9 cellular contexts compared by ENCODE assay signal in the genomic region with DNA sequence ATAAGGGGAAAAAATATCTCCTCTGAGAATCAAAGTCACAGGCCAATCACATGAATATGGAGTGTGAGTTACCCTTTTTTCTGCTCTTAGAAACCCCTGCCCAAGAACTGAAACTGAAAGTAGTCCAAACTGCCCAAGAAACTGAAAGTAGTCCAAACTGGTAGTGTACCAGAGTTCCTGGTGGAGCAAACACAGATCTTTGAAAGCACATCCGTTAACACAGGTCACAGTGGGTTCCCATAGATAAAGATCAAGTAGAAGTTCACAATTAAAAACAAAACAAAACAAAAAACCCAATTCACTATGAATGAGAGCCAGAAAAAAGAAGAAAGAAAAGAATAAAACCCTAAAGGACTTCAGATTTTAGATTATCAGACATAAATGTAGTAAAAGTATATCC.
DNase-seq lines count a peak whose midpoint lies in the region; ATAC-seq, FAIRE-seq and TF ChIP-seq lines count a peak whose summit lies in the region.
"Had no signal": no experiment of that assay in that cellular context is flagged by ENCODE, and none has a peak within 500 bp of the region (broad histone marks: within the 10 kb centered on the region; RNA-seq: fewer than 3 reads in every experiment).

No MANE protein-coding gene starts in this region.

- H3K27me3 Mint-ChIP-seq in activated T-cell treated with anti-CD3 and anti-CD28 coated beads, Interleukin-2, amount 50 U/mL, for 4 hours (ENCODE audit: low read depth) = no peaks in the 10 kb centered on the region
- no peaks in the 10 kb centered on the region for H3K27me3 Mint-ChIP-seq in endothelial cell (ENCODE audit: unreplicated experiment)

- H3K4me1 ChIP-seq in HEK293 (ENCODE audit: control insufficient read depth, insufficient read depth, low read length) (no peaks in the 10 kb centered on the region), endocrine pancreas (ENCODE audit: control insufficient read depth, insufficient read depth, low read length) (peaks cover under 1% of the 10 kb centered on the region), pancreas (no peaks in the 10 kb centered on the region)

- no peaks in the 10 kb centered on the region for H3K36me3 ChIP-seq in HEK293 (ENCODE audit: control insufficient read depth in 2 of 2, insufficient read depth in 1 of 2, low read length in 2 of 2)
- no peaks in the 10 kb centered on the region for H3K36me3 ChIP-seq in endocrine pancreas (ENCODE audit: control insufficient read depth, insufficient read depth, low read length)
- H3K36me3 ChIP-seq in pancreas = no peaks in the 10 kb centered on the region

- ATAC-seq in activated T-cell treated with anti-CD3 and anti-CD28 coated beads, Interleukin-2, amount 50 U/mL, for 4 hours = peak; percentile 54 to 62
- ATAC-seq in pancreas = peak in 2 of 4 donors; percentile 75 to 79

- H3K4me3 Mint-ChIP-seq in activated T-cell treated with anti-CD3 and anti-CD28 coated beads, Interleukin-2, amount 50 U/mL, for 4 hours = peak overlapping the region; percentile 48
- no peak overlapping the region for H3K4me3 Mint-ChIP-seq in endothelial cell (ENCODE audit: unreplicated experiment)

- H3K9me3 ChIP-seq in HEK293 (ENCODE audit: control insufficient read depth, insufficient read depth, low read depth, low read length) = no peaks in the 10 kb centered on the region
- H3K9me3 ChIP-seq in endocrine pancreas (ENCODE audit: control insufficient read depth, low read length) = no peaks in the 10 kb centered on the region
- H3K9me3 ChIP-seq in pancreas = no peaks in the 10 kb centered on the region

- no peaks in the 10 kb centered on the region for H3K9me3 Mint-ChIP-seq in activated T-cell treated with anti-CD3 and anti-CD28 coated beads, Interleukin-2, amount 50 U/mL, for 4 hours
- H3K9me3 Mint-ChIP-seq in endothelial cell (ENCODE audit: unreplicated experiment) = no peaks in the 10 kb centered on the region

- intact Hi-C loops in pancreas (cut with DNase I) = no loop called here

- H3K27me3 ChIP-seq in endocrine pancreas (ENCODE audit: control insufficient read depth, insufficient read depth, low read length) (no peaks in the 10 kb centered on the region), pancreas (no peaks in the 10 kb centered on the region)

- no peak overlapping the region for H3K9ac ChIP-seq in endocrine pancreas (ENCODE audit: control insufficient read depth, insufficient read depth, low read length)

- peaks cover 12% of the 10 kb centered on the region for H3K4me1 Mint-ChIP-seq in activated T-cell treated with anti-CD3 and anti-CD28 coated beads, Interleukin-2, amount 50 U/mL, for 4 hours (ENCODE audit: low read depth)
- H3K4me1 Mint-ChIP-seq in endothelial cell (ENCODE audit: unreplicated experiment) = no peaks in the 10 kb centered on the region

- no peak overlapping the region for H3K27ac Mint-ChIP-seq in endothelial cell (ENCODE audit: unreplicated experiment)

- no peak for DNase-seq in activated T-cell treated with anti-CD3 and anti-CD28 coated beads, Interleukin-2, amount 50 U/mL, for 4 hours
- DNase-seq in activated T-cell treated with anti-CD3 and anti-CD28 coated beads, Interleukin-2, amount 50 U/mL, for 1 hour = no peak
- peak; percentile 51 for DNase-seq in NCI-H69 (lab: John Stamatoyannopoulos, UW)
- no peak for DNase-seq in pancreas
- no peak for DNase-seq in NCI-H748 (lab: John Stamatoyannopoulos, UW; ENCODE audit: unreplicated experiment)
- DNase-seq in endothelial cell (ENCODE audit: low spot score) = no peak

- CTCF ChIA-PET in HEK293 (lab: Yijun Ruan, JAX) = no interaction called here

- POLR2A ChIA-PET in HEK293 (lab: Yijun Ruan, JAX) = no interaction called here

- peak; percentile 41 for FAIRE-seq in pancreas (lab: Jason Lieb, UNC)

- H3K27ac ChIP-seq in HEK293 (ENCODE audit: extremely low read depth, low read depth, low read length) (no peak overlapping the region), pancreas (no peak overlapping the region)
- H3K27ac ChIP-seq: epithelial cell of prostate had no signal

- H3K4me3 ChIP-seq in HEK293 (ENCODE audit: low read depth, low read length) (no peak overlapping the region), endocrine pancreas (ENCODE audit: control insufficient read depth, insufficient read depth, low read length) (peak overlapping the region; percentile 50), pancreas (no peak overlapping the region)

- H3K36me3 Mint-ChIP-seq in activated T-cell treated with anti-CD3 and anti-CD28 coated beads, Interleukin-2, amount 50 U/mL, for 4 hours (ENCODE audit: insufficient read depth) = peaks cover 4% of the 10 kb centered on the region
- no peaks in the 10 kb centered on the region for H3K36me3 Mint-ChIP-seq in endothelial cell (ENCODE audit: low read depth, unreplicated experiment)

- 70 to 76% methylated on average over 1 of the region's 1 CpG for WGBS in pancreas, 2 donors

- TF ChIP-seq CTCF in HEK293 (tag by site-specific recombination; IDR thresholded peaks at IDR 0.05) (no peak), pancreas (IDR thresholded peaks at IDR 0.05) (no peak), endothelial cell (IDR thresholded peaks at IDR 0.05; ENCODE audit: unreplicated experiment) (no peak)

TF ChIP-seq in HEK293, 187 proteins besides CTCF, POLR2A, EP300 and RAD21:
- TF ChIP-seq ZNF76 (tag by site-specific recombination; IDR thresholded peaks at IDR 0.05; ENCODE audit: borderline replicate concordance, low read depth) (no peak), ZNF157 (tag by site-specific recombination; IDR thresholded peaks at IDR 0.05) (no peak), GLI4 (tag by site-specific recombination; IDR thresholded peaks at IDR 0.05) (no peak), PRDM1 (tag by site-specific recombination; IDR thresholded peaks at IDR 0.05) (0 out of 2 replicates have a peak, but pooled peaks have one; percentile 15), ZNF560 (tag by site-specific recombination; IDR thresholded peaks at IDR 0.05; ENCODE audit: borderline replicate concordance) (no peak), ZXDB (tag by site-specific recombination; IDR thresholded peaks at IDR 0.05) (no peak), ZNF16 (tag by site-specific recombination; IDR thresholded peaks at IDR 0.05; ENCODE audit: low read depth) (no peak), ZNF146 (tag by site-specific recombination; IDR thresholded peaks at IDR 0.05) (no peak), ZNF23 (tag by site-specific recombination; IDR thresholded peaks at IDR 0.05; ENCODE audit: borderline replicate concordance) (no peak), ZNF513 (tag by site-specific recombination; IDR thresholded peaks at IDR 0.05) (no peak), ZNF18 (tag by site-specific recombination; IDR thresholded peaks at IDR 0.05) (no peak)
- TF ChIP-seq, protein P1, sequence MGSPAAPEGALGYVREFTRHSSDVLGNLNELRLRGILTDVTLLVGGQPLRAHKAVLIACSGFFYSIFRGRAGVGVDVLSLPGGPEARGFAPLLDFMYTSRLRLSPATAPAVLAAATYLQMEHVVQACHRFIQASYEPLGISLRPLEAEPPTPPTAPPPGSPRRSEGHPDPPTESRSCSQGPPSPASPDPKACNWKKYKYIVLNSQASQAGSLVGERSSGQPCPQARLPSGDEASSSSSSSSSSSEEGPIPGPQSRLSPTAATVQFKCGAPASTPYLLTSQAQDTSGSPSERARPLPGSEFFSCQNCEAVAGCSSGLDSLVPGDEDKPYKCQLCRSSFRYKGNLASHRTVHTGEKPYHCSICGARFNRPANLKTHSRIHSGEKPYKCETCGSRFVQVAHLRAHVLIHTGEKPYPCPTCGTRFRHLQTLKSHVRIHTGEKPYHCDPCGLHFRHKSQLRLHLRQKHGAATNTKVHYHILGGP (tag by site-specific recombination; IDR thresholded peaks at IDR 0.05) = peak; percentile 39; the same call in 1 of the 2 replicates
- TF ChIP-seq, protein P2, sequence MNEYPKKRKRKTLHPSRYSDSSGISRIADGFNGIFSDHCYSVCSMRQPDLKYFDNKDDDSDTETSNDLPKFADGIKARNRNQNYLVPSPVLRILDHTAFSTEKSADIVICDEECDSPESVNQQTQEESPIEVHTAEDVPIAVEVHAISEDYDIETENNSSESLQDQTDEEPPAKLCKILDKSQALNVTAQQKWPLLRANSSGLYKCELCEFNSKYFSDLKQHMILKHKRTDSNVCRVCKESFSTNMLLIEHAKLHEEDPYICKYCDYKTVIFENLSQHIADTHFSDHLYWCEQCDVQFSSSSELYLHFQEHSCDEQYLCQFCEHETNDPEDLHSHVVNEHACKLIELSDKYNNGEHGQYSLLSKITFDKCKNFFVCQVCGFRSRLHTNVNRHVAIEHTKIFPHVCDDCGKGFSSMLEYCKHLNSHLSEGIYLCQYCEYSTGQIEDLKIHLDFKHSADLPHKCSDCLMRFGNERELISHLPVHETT (tag by site-specific recombination; IDR thresholded peaks at IDR 0.05) = no peak
